16 cellular contexts compared by ENCODE assay signal in genomic region chr9:78144663-78145377, GRCh38.
DNase-seq lines count a peak whose midpoint lies in the region; ATAC-seq and TF ChIP-seq lines count a peak whose summit lies in the region.
"Had no signal": no experiment of that assay in that cellular context is flagged by ENCODE, and none has a peak within 500 bp of the region (broad histone marks: within the 10 kb centered on the region; RNA-seq: fewer than 3 reads in every experiment).

No MANE protein-coding gene starts in this region.

- H3K27ac ChIP-seq in HL-60 (replicated peaks), result peak overlapping the region; percentile 27
- H3K27ac ChIP-seq: esophagus squamous epithelium, parathyroid adenoma, RWPE1 had no signal

- ATAC-seq in GM18511 (IDR thresholded peaks at IDR 0.05; ENCODE audit: unreplicated experiment) (peak; percentile 60), GM21447 (IDR thresholded peaks at IDR 0.05; ENCODE audit: unreplicated experiment) (no peak)
- ATAC-seq: activated CD8-positive, alpha-beta T cell treated with anti-CD3 and anti-CD28 coated beads, Interleukin-2, amount 10 ng/mL, durations not matched to agents 7 days and 5 days had no signal

- H3K27me3 ChIP-seq in HL-60 (ENCODE audit: insufficient read depth, poor library complexity, severe bottlenecking), result no peaks in the 10 kb centered on the region
- H3K27me3 ChIP-seq: BE2C, esophagus squamous epithelium had no signal

- DNase-seq in HL-60 (ENCODE audit: low read depth in 1 of 2, low spot score in 1 of 2) (peak in 1 of 2 experiments; percentile 58), dermis microvascular lymphatic vessel endothelial cell (ENCODE audit: low read depth in 2 of 2) (peak; percentile 80 to 97), pons (ENCODE audit: low spot score) (peak; percentile 68), RKO (ENCODE audit: low spot score) (no peak), HCEC 1CT (no peak), NCI-H1694 (lab: John Stamatoyannopoulos, UW) (no peak)
- DNase-seq: activated CD8-positive, alpha-beta T cell treated with anti-CD3 and anti-CD28 coated beads, Interleukin-2, amount 10 ng/mL, durations not matched to agents 7 days and 5 days; activated naive CD4-positive, alpha-beta T cell treated with anti-CD3 and anti-CD28 coated beads for 36 hours; BE2C; esophagus squamous epithelium; mesendoderm; NCI-H1092 treated with DMSO at 0.1 percent for 48 hours had no signal

- no peak for TF ChIP-seq CTCF in HL-60 (IDR thresholded peaks at IDR 0.05; ENCODE audit: insufficient read depth, low read length)

- H3K4me3 ChIP-seq in HL-60 (replicated peaks; ENCODE audit: insufficient read depth, low read length), result no peak overlapping the region
- H3K4me3 ChIP-seq: esophagus squamous epithelium had no signal

Comparison
In these comparisons a context has a peak if more than half of its experiments do, and no peak if none do; other contexts are left out.
1. DNase-seq: peak in dermis microvascular lymphatic vessel endothelial cell (2 of 2) and pons (single experiment); none in RKO (single experiment), HCEC 1CT (single experiment) and NCI-H1694 (single experiment).